In the genomic region with DNA sequence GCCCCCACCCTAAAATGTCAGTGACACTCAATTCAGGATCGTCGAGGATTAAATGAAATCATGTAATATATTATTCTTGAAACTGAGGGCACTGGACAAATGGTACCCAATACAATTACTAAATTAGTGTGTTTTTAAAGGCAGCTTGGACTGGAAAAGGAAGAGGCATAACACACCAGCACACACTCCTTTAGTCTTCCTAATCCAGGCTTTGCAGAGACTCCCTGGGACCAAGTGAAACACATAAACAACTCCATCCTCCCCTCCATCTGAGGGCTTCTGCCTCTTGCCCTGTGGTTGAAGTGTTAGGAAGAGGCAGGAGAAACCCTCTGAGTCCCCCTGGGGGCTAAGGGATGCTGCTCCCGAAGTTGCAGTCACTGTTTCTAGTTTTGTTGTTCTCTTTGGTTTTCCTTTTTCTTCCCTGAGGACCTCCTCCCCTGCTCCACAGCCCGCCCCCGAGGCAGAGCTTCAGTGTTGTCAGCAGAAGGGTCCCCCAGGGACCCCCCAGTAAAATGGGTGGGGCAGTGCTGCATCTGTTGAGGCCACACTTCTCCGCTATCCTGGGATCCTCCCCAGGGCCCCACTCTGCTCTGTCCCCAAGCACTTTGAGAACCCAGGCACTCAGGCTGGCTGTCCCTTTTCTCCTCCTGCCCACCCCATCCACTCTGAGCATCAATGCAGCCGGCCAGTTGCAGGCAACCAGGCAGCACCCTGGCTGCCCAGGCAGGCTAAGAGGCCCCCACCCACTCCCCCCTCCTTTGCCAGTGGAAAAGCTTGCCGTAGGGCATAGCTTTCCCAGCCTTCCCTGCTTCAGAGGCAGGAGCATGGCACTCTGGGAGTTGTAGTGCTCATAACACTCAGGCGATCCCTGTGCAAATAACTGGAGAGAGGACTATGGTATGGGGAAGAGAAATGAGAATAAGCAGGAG, we compare ENCODE assay signal across 1 cellular context.
TF ChIP-seq lines count a peak whose summit lies in the region.

No MANE protein-coding gene starts in this region.

TF ChIP-seq in HEK293, 187 proteins besides CTCF, POLR2A, EP300 and RAD21 (continued from another document):
- no peak for TF ChIP-seq ZBTB10 (tag by site-specific recombination; IDR thresholded peaks at IDR 0.05)
- peak; percentile 69 for TF ChIP-seq ZBTB48 (tag by site-specific recombination; IDR thresholded peaks at IDR 0.05)
- no peak for TF ChIP-seq PBX3 (CRISPR knock-in tag; IDR thresholded peaks at IDR 0.05)
- TF ChIP-seq PRDM10 (tag by site-specific recombination; IDR thresholded peaks at IDR 0.05), result peak; percentile 90
- peak; percentile 60 for TF ChIP-seq ZNF600 (tag by site-specific recombination; IDR thresholded peaks at IDR 0.05)
- TF ChIP-seq ZNF335 (tag by site-specific recombination; conservative IDR thresholded peaks at IDR 0.05), result peak; percentile 100
- TF ChIP-seq SP2 (tag by site-specific recombination; IDR thresholded peaks at IDR 0.05), result peak; percentile 43
- TF ChIP-seq ZNF791 (tag by site-specific recombination; IDR thresholded peaks at IDR 0.05), result no peak
- TF ChIP-seq ZNF510 (tag by site-specific recombination; IDR thresholded peaks at IDR 0.05; ENCODE audit: insufficient replicate concordance), result no peak
- TF ChIP-seq, protein P1, sequence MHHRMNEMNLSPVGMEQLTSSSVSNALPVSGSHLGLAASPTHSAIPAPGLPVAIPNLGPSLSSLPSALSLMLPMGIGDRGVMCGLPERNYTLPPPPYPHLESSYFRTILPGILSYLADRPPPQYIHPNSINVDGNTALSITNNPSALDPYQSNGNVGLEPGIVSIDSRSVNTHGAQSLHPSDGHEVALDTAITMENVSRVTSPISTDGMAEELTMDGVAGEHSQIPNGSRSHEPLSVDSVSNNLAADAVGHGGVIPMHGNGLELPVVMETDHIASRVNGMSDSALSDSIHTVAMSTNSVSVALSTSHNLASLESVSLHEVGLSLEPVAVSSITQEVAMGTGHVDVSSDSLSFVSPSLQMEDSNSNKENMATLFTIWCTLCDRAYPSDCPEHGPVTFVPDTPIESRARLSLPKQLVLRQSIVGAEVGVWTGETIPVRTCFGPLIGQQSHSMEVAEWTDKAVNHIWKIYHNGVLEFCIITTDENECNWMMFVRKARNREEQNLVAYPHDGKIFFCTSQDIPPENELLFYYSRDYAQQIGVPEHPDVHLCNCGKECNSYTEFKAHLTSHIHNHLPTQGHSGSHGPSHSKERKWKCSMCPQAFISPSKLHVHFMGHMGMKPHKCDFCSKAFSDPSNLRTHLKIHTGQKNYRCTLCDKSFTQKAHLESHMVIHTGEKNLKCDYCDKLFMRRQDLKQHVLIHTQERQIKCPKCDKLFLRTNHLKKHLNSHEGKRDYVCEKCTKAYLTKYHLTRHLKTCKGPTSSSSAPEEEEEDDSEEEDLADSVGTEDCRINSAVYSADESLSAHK (tag by site-specific recombination; IDR thresholded peaks at IDR 0.05), result no peak
- TF ChIP-seq ZNF660 (tag by site-specific recombination; IDR thresholded peaks at IDR 0.05), result no peak
- no peak for TF ChIP-seq ZNF274 (IDR thresholded peaks at IDR 0.05; ENCODE audit: low read length)
- no peak for TF ChIP-seq ZNF274 (tag by site-specific recombination; IDR thresholded peaks at IDR 0.05; ENCODE audit: borderline replicate concordance)
- TF ChIP-seq, protein P2, sequence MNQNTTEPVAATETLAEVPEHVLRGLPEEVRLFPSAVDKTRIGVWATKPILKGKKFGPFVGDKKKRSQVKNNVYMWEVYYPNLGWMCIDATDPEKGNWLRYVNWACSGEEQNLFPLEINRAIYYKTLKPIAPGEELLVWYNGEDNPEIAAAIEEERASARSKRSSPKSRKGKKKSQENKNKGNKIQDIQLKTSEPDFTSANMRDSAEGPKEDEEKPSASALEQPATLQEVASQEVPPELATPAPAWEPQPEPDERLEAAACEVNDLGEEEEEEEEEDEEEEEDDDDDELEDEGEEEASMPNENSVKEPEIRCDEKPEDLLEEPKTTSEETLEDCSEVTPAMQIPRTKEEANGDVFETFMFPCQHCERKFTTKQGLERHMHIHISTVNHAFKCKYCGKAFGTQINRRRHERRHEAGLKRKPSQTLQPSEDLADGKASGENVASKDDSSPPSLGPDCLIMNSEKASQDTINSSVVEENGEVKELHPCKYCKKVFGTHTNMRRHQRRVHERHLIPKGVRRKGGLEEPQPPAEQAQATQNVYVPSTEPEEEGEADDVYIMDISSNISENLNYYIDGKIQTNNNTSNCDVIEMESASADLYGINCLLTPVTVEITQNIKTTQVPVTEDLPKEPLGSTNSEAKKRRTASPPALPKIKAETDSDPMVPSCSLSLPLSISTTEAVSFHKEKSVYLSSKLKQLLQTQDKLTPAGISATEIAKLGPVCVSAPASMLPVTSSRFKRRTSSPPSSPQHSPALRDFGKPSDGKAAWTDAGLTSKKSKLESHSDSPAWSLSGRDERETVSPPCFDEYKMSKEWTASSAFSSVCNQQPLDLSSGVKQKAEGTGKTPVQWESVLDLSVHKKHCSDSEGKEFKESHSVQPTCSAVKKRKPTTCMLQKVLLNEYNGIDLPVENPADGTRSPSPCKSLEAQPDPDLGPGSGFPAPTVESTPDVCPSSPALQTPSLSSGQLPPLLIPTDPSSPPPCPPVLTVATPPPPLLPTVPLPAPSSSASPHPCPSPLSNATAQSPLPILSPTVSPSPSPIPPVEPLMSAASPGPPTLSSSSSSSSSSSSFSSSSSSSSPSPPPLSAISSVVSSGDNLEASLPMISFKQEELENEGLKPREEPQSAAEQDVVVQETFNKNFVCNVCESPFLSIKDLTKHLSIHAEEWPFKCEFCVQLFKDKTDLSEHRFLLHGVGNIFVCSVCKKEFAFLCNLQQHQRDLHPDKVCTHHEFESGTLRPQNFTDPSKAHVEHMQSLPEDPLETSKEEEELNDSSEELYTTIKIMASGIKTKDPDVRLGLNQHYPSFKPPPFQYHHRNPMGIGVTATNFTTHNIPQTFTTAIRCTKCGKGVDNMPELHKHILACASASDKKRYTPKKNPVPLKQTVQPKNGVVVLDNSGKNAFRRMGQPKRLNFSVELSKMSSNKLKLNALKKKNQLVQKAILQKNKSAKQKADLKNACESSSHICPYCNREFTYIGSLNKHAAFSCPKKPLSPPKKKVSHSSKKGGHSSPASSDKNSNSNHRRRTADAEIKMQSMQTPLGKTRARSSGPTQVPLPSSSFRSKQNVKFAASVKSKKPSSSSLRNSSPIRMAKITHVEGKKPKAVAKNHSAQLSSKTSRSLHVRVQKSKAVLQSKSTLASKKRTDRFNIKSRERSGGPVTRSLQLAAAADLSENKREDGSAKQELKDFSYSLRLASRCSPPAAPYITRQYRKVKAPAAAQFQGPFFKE (tag by site-specific recombination; IDR thresholded peaks at IDR 0.05; ENCODE audit: borderline replicate concordance), result no peak
- TF ChIP-seq KLF17 (tag by site-specific recombination; IDR thresholded peaks at IDR 0.05), result peak; percentile 25; the same call in 1 of the 2 replicates
- peak; percentile 91 for TF ChIP-seq ZBTB17 (tag by site-specific recombination; IDR thresholded peaks at IDR 0.05)
